7 cellular contexts compared by ENCODE assay signal in the genomic region with DNA sequence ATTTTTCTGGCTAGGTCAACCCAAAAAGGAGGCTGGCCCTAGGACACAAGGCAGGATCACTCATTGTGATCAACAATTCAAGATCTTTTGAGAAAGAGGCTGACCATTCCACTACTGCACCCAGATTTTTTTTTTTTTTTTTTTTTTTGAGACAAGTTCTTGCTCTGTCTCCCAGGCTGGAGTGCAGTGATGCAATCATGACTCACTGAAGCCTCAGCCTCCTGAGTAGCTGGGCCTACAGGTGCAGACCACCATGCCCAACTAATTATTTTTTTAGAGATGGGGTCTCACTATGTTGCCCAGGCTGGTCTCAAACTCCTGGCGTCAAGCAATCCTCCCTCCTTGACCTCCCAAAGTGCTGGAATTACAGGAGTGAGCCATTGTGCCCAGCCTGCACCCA.
A peak's percentile ranks its signal among the peaks of the same experiment; 100 is the strongest.
DNase-seq lines count a peak whose midpoint lies in the region; ATAC-seq and TF ChIP-seq lines count a peak whose summit lies in the region.
"Not testable (repeated sequence)": the region's sequence is repeated elsewhere in the genome, so short reads cannot be mapped to it uniquely, and the experiment has no call there.

No MANE protein-coding gene starts in this region.

- H3K9ac ChIP-seq in mammary epithelial cell (ENCODE audit: insufficient read depth, low read length) = not testable (repeated sequence)

- not testable (repeated sequence) for TF ChIP-seq CTCF in Calu3 (IDR thresholded peaks at IDR 0.05; ENCODE audit: unreplicated experiment); HEK293 (tag by site-specific recombination; IDR thresholded peaks at IDR 0.05); NB4 (IDR thresholded peaks at IDR 0.05; ENCODE audit: low read depth, low read length); mammary epithelial cell (conservative IDR thresholded peaks at IDR 0.05 in 1 of 2, IDR thresholded peaks at IDR 0.05 in 1 of 2; ENCODE audit: extremely low read depth in 1 of 2, insufficient read depth in 1 of 2, low read depth in 1 of 2, low read length in 2 of 2); fibroblast of pulmonary artery (IDR thresholded peaks at IDR 0.05; ENCODE audit: low read length, missing control alignments); nephron (IDR thresholded peaks at IDR 0.05; ENCODE audit: unreplicated experiment in 3 of 3)

- in situ Hi-C loops in mammary epithelial cell (cut with MboI; ENCODE audit: low sequenced_read_pairs in 2 of 2) = not testable (repeated sequence)

- WGBS in mammary epithelial cell (ENCODE audit: low coverage, missing lambda C conversion rate) = no CpG with 5 or more reads among the region's 1 CpG

- not testable (repeated sequence) for H3K27me3 ChIP-seq in mammary epithelial cell (ENCODE audit: insufficient read depth, low read length)

- not testable (repeated sequence) for H3K27me3 Mint-ChIP-seq in Calu3 (ENCODE audit: unreplicated experiment)
- peaks cover 25% of the 10 kb centered on the region for H3K27me3 Mint-ChIP-seq in nephron (ENCODE audit: low read depth)

- not testable (repeated sequence) for H3K36me3 ChIP-seq in HEK293 (ENCODE audit: control insufficient read depth in 2 of 2, insufficient read depth in 1 of 2, low read length in 2 of 2); mammary epithelial cell (ENCODE audit: insufficient read depth, low read length)

- not testable (repeated sequence) for H3K9me3 ChIP-seq in HEK293 (ENCODE audit: control insufficient read depth, insufficient read depth, low read depth, low read length); mammary epithelial cell (replicated peaks; ENCODE audit: insufficient read depth, low read length)

- H3K27ac Mint-ChIP-seq in Calu3 (ENCODE audit: unreplicated experiment) = peak overlapping the region; percentile 70
- H3K27ac Mint-ChIP-seq in nephron = peak overlapping the region in 2 of 3 experiments; percentile 30 to 53

- peaks cover 72% of the 10 kb centered on the region for H3K4me1 Mint-ChIP-seq in Calu3 (ENCODE audit: low read depth, unreplicated experiment)
- H3K4me1 Mint-ChIP-seq in nephron = peaks cover 36% of the 10 kb centered on the region

- not testable (repeated sequence) for H3K79me2 ChIP-seq in mammary epithelial cell (ENCODE audit: insufficient read depth, low read length)

- TF ChIP-seq POLR2A in NB4 (IDR thresholded peaks at IDR 0.05; ENCODE audit: extremely low read depth, insufficient read length) = not testable (repeated sequence)

- CTCF ChIA-PET in Calu3 (lab: Charles Lee) (interaction anchor here (0.6 to 0.7 kb wide), 2 partner anchors 160 to 251 kb away, joined by 3 to 4 read pairs; no protein-coding TSS in a partner anchor), HEK293 (lab: Yijun Ruan, JAX) (interaction anchor here (0.5 to 0.6 kb wide), 2 partner anchors 22 to 1764 kb away, joined by 3 read pairs; no protein-coding TSS in a partner anchor)
- CTCF ChIA-PET in mammary epithelial cell (lab: Charles Lee; ENCODE audit: low non-redundant PET) = not testable (repeated sequence)

- peak; percentile 7; the same call in 2 of the 3 replicates for ATAC-seq in SK-N-SH treated with all-trans-retinoic acid at 6 μM for 48 hours

- not testable (repeated sequence) for H4K20me1 ChIP-seq in mammary epithelial cell (ENCODE audit: insufficient read depth, low read length)

- DNase-seq in Calu3 = not testable (repeated sequence)
- DNase-seq in NB4 (ENCODE audit: low read depth) (peak; percentile 15), mammary epithelial cell (peak; percentile 73), fibroblast of pulmonary artery (ENCODE audit: low read depth) (peak; percentile 60)

- intact Hi-C loops in Calu3 (cut with micrococcal nuclease; ENCODE audit: unreplicated experiment); mammary epithelial cell (cut with micrococcal nuclease): not testable (repeated sequence)

- dilution Hi-C loops in mammary epithelial cell (cut with HindIII; ENCODE audit: low sequenced_read_pairs) = not testable (repeated sequence)

- POLR2A ChIA-PET in HEK293 (lab: Yijun Ruan, JAX) = interaction anchor here (0.7 kb wide), 1 partner anchor 41 kb away, joined by 5 read pairs; no protein-coding TSS in a partner anchor

- not testable (repeated sequence) for H3K9me3 Mint-ChIP-seq in Calu3 (ENCODE audit: low read depth, unreplicated experiment); nephron

- H3K4me1 ChIP-seq in HEK293 (ENCODE audit: control insufficient read depth, insufficient read depth, low read length) = peaks cover 35% of the 10 kb centered on the region
- peaks cover 52% of the 10 kb centered on the region for H3K4me1 ChIP-seq in mammary epithelial cell (ENCODE audit: insufficient read depth, low read length)

- H3K27ac ChIP-seq in HEK293 (ENCODE audit: extremely low read depth, low read depth, low read length) = peak overlapping the region; percentile 61
- H3K27ac ChIP-seq in mammary epithelial cell (ENCODE audit: insufficient read depth, low read depth, low read length) = not testable (repeated sequence)

- H3K4me3 ChIP-seq in HEK293 (ENCODE audit: low read depth, low read length); NB4 (ENCODE audit: low read depth, low read length); mammary epithelial cell (replicated peaks in 1 of 3; ENCODE audit: insufficient read depth in 1 of 3, low read depth in 2 of 3, low read length in 3 of 3); fibroblast of pulmonary artery (replicated peaks; ENCODE audit: low read depth, low read length): not testable (repeated sequence)

- H3K36me3 Mint-ChIP-seq in Calu3 (ENCODE audit: insufficient read depth, unreplicated experiment) = peaks cover 32% of the 10 kb centered on the region
- H3K36me3 Mint-ChIP-seq in nephron (ENCODE audit: low read depth) = not testable (repeated sequence)

- not testable (repeated sequence) for H3K4me2 ChIP-seq in mammary epithelial cell (ENCODE audit: insufficient read depth, low read depth, low read length)

- not testable (repeated sequence) for BruUV-seq in Calu3 (replicated peaks; lab: Mats Ljungman, UMichigan); mammary epithelial cell (replicated peaks; lab: Mats Ljungman, UMichigan)

- H2AFZ ChIP-seq in mammary epithelial cell (ENCODE audit: low read depth, low read length) = not testable (repeated sequence)

- H3K4me3 Mint-ChIP-seq in Calu3 (ENCODE audit: low read depth, unreplicated experiment) = peak overlapping the region; percentile 5
- H3K4me3 Mint-ChIP-seq in nephron = not testable (repeated sequence)

TF ChIP-seq in HEK293, 187 proteins besides CTCF, POLR2A, EP300 and RAD21:
- TF ChIP-seq ZNF600 (tag by site-specific recombination; IDR thresholded peaks at IDR 0.05) = peak; percentile 54
- peak; percentile 68 for TF ChIP-seq SCRT2 (tag by site-specific recombination; IDR thresholded peaks at IDR 0.05)
- TF ChIP-seq SCRT1 (tag by site-specific recombination; IDR thresholded peaks at IDR 0.05; ENCODE audit: borderline replicate concordance) = 0 out of 2 replicates have a peak, but pooled peaks have one; percentile 13
- TF ChIP-seq ZNF394 (tag by site-specific recombination; IDR thresholded peaks at IDR 0.05; ENCODE audit: borderline replicate concordance) = peak; percentile 37; the same call in 1 of the 2 replicates
- TF ChIP-seq ZNF121 (tag by site-specific recombination; IDR thresholded peaks at IDR 0.05) = peak; percentile 96
- TF ChIP-seq, protein P1, sequence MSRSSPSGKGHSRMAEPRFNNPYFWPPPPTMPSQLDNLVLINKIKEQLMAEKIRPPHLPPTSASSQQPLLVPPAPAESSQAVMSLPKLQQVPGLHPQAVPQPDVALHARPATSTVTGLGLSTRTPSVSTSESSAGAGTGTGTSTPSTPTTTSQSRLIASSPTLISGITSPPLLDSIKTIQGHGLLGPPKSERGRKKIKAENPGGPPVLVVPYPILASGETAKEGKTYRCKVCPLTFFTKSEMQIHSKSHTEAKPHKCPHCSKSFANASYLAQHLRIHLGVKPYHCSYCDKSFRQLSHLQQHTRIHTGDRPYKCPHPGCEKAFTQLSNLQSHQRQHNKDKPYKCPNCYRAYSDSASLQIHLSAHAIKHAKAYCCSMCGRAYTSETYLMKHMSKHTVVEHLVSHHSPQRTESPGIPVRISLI (tag by site-specific recombination; IDR thresholded peaks at IDR 0.05) = peak; percentile 94
